In genomic region chr7:43491123-43491522, GRCh38 we compare ENCODE assay signal across 27 cellular contexts.
"Had no signal": no experiment of that assay in that cellular context is flagged by ENCODE, and none has a peak within 500 bp of the region (broad histone marks: within the 10 kb centered on the region; RNA-seq: fewer than 3 reads in every experiment).

No MANE protein-coding gene starts in this region.

- H3K79me2 ChIP-seq: parathyroid adenoma had no signal

- H3K4me1 ChIP-seq: parathyroid adenoma, psoas muscle, stomach, thyroid gland, vagina had no signal

- H3K36me3 ChIP-seq: neural progenitor cell, ovary, spleen, stomach, thoracic aorta, thyroid gland, tibial nerve, upper lobe of left lung, vagina had no signal

- H3K4me3 ChIP-seq: neural progenitor cell, ovary, psoas muscle, skin epidermis, smooth muscle cell, spleen, stomach, thoracic aorta, thyroid gland, tibial nerve, upper lobe of left lung, vagina had no signal

- DNase-seq: natural killer cell; occipital lobe; ovary; posterior cingulate gyrus; psoas muscle; right cardiac atrium; spleen; stimulated activated CD4-positive, alpha-beta T cell treated with anti-CD3 and anti-CD28 coated beads, Interleukin-12 subunit alpha, Interleukin-12 subunit beta, amount 100 ng/mL, for 4 hours; stimulated activated CD4-positive, alpha-beta T cell treated with anti-CD3 and anti-CD28 coated beads, Interleukin-1b, Interleukin-23, amount 100 ng/mL, for 48 hours; stimulated activated CD4-positive, alpha-beta T cell treated with anti-CD3 and anti-CD28 coated beads, Interleukin-4, amount 100 ng/mL, for 1 hour; stimulated activated CD4-positive, alpha-beta T cell treated with anti-CD3 and anti-CD28 coated beads, Interleukin-4, amount 100 ng/mL, for 4 hours; stimulated activated CD8-positive, alpha-beta memory T cell treated with anti-CD3 and anti-CD28 coated beads, Interleukin-4, amount 100 ng/mL, for 48 hours; stimulated activated naive CD4-positive, alpha-beta T cell treated with Interleukin-2 at 50 U/mL for 16 hours; stomach; thyroid gland; trophoblast cell; upper lobe of left lung had no signal

- H3K9me3 ChIP-seq: ovary, psoas muscle, spleen, stomach, thoracic aorta, thyroid gland, tibial nerve, upper lobe of left lung, vagina had no signal

- H3K27ac ChIP-seq: neural progenitor cell, ovary, parathyroid adenoma, psoas muscle, skin epidermis, spleen, stomach, thoracic aorta, thyroid gland, tibial nerve, upper lobe of left lung, vagina had no signal

- FAIRE-seq: urothelium cell line had no signal

- H2AFZ ChIP-seq: neural progenitor cell, parathyroid adenoma had no signal

- H3K9ac ChIP-seq: neural progenitor cell, parathyroid adenoma had no signal

- ATAC-seq: natural killer cell; psoas muscle; right cardiac atrium; sciatic nerve; stimulated activated memory B cell treated with anti-CD40 and anti-IgM and Interleukin-4, amounts not matched to agents 10 μg/mL and 1 μg/mL and 100 μg/mL, for 72 hours had no signal

- H3K27me3 ChIP-seq: neural progenitor cell, ovary, spleen, stomach, thyroid gland, tibial nerve, upper lobe of left lung, vagina had no signal

- H3K4me2 ChIP-seq: neural progenitor cell, smooth muscle cell had no signal
